In genomic region chr17:79989106-79989835, GRCh38 we compare ENCODE assay signal across 1 cellular context.
TF ChIP-seq lines count a peak whose summit lies in the region.

No MANE protein-coding gene starts in this region.

TF ChIP-seq in WTC11, 78 proteins besides CTCF, POLR2A, EP300 and RAD21 (continued from another document):
- TF ChIP-seq USF2 (CRISPR knock-in tag; IDR thresholded peaks at IDR 0.05) (no peak), ATF3 (CRISPR knock-in tag; conservative IDR thresholded peaks at IDR 0.05) (no peak), PRDM15 (CRISPR knock-in tag; IDR thresholded peaks at IDR 0.05) (no peak)
